ENCODE assay signal across 1 cellular context in genomic region chr12:124906606-124907261, GRCh38.
TF ChIP-seq lines count a peak whose summit lies in the region.

No MANE protein-coding gene starts in this region.

TF ChIP-seq in HepG2, 621 proteins besides CTCF, POLR2A, EP300 and RAD21 (continued from another document and continues in another):
- TF ChIP-seq ZNF281 (CRISPR knock-in tag; IDR thresholded peaks at IDR 0.05; ENCODE audit: borderline replicate concordance): no peak
- TF ChIP-seq RARA (CRISPR knock-in tag; IDR thresholded peaks at IDR 0.05): peak; percentile 28; the same call in 1 of the 2 replicates
- TF ChIP-seq ZUFSP (CRISPR knock-in tag; IDR thresholded peaks at IDR 0.05; ENCODE audit: borderline replicate concordance): no peak
- no peak for TF ChIP-seq HBP1 (CRISPR knock-in tag; IDR thresholded peaks at IDR 0.05; ENCODE audit: low read depth)
- TF ChIP-seq ELF4 (CRISPR knock-in tag; IDR thresholded peaks at IDR 0.05; ENCODE audit: borderline replicate concordance): no peak
- TF ChIP-seq YY1 (IDR thresholded peaks at IDR 0.05; ENCODE audit: insufficient read depth, insufficient replicate concordance, low read depth, low read length): no peak
- TF ChIP-seq ZNF557 (CRISPR knock-in tag; IDR thresholded peaks at IDR 0.05): no peak
- TF ChIP-seq GLMP (CRISPR knock-in tag; IDR thresholded peaks at IDR 0.05; ENCODE audit: borderline replicate concordance): no peak
- TF ChIP-seq KLF11 (CRISPR knock-in tag; IDR thresholded peaks at IDR 0.05): no peak
- TF ChIP-seq CHD4 (IDR thresholded peaks at IDR 0.05; ENCODE audit: borderline replicate concordance, low read length): no peak
- TF ChIP-seq RNF2 (conservative IDR thresholded peaks at IDR 0.05; ENCODE audit: low read depth): no peak
- TF ChIP-seq SNAPC5 (CRISPR knock-in tag; IDR thresholded peaks at IDR 0.05; ENCODE audit: borderline replicate concordance): no peak
- TF ChIP-seq NBN (conservative IDR thresholded peaks at IDR 0.05): no peak
- TF ChIP-seq CHD2 (IDR thresholded peaks at IDR 0.05; ENCODE audit: low read depth, low read length): no peak
- TF ChIP-seq ISL2 (CRISPR knock-in tag; IDR thresholded peaks at IDR 0.05): no peak
- TF ChIP-seq AHR (CRISPR knock-in tag; IDR thresholded peaks at IDR 0.05): no peak
- TF ChIP-seq SRSF9 (IDR thresholded peaks at IDR 0.05; ENCODE audit: borderline replicate concordance, insufficient read depth, low read depth, low read length, poor library complexity, severe bottlenecking): no peak
- TF ChIP-seq ZBTB25 (CRISPR knock-in tag; IDR thresholded peaks at IDR 0.05): peak; percentile 60; the same call in 1 of the 2 replicates
- no peak for TF ChIP-seq KDM2A (CRISPR knock-in tag; IDR thresholded peaks at IDR 0.05; ENCODE audit: borderline replicate concordance, low read depth)
- TF ChIP-seq TEAD3 (CRISPR knock-in tag; optimal IDR thresholded peaks at IDR 0.05; ENCODE audit: borderline replicate concordance): peak; percentile 45
- no peak for TF ChIP-seq PREB (CRISPR knock-in tag; IDR thresholded peaks at IDR 0.05)
- TF ChIP-seq ZGPAT (CRISPR knock-in tag; IDR thresholded peaks at IDR 0.05): peak; percentile 51; the same call in 1 of the 2 replicates
- no peak for TF ChIP-seq ZBTB7B (CRISPR knock-in tag; IDR thresholded peaks at IDR 0.05)
- no peak for TF ChIP-seq NFATC3 (CRISPR knock-in tag; IDR thresholded peaks at IDR 0.05)
- TF ChIP-seq BRD4 (CRISPR knock-in tag; IDR thresholded peaks at IDR 0.05): no peak
- no peak for TF ChIP-seq KDM1A (CRISPR knock-in tag; IDR thresholded peaks at IDR 0.05)
- TF ChIP-seq DMAP1 (CRISPR knock-in tag; IDR thresholded peaks at IDR 0.05): 0 out of 2 replicates have a peak, but pooled peaks have one; percentile 30
- TF ChIP-seq SMAD9 (CRISPR knock-in tag; IDR thresholded peaks at IDR 0.05): no peak
- no peak for TF ChIP-seq ZBTB1 (CRISPR knock-in tag; IDR thresholded peaks at IDR 0.05; ENCODE audit: borderline replicate concordance)
- no peak for TF ChIP-seq ZBTB40 (IDR thresholded peaks at IDR 0.05)
- no peak for TF ChIP-seq ZBTB40 (CRISPR knock-in tag; IDR thresholded peaks at IDR 0.05)
- peak; percentile 90 for TF ChIP-seq ARID3A (IDR thresholded peaks at IDR 0.05; ENCODE audit: low read depth, low read length)
- TF ChIP-seq ZNF615 (CRISPR knock-in tag; IDR thresholded peaks at IDR 0.05; ENCODE audit: borderline replicate concordance): no peak
- no peak for TF ChIP-seq PHF20 (CRISPR knock-in tag; IDR thresholded peaks at IDR 0.05)
- TF ChIP-seq ZNF780A (CRISPR knock-in tag; IDR thresholded peaks at IDR 0.05): no peak
- TF ChIP-seq RCOR2 (CRISPR knock-in tag; IDR thresholded peaks at IDR 0.05): 0 out of 2 replicates have a peak, but pooled peaks have one; percentile 37
- 0 out of 2 replicates have a peak, but pooled peaks have one; percentile 26 for TF ChIP-seq TBX2 (CRISPR knock-in tag; IDR thresholded peaks at IDR 0.05; ENCODE audit: borderline replicate concordance)
- TF ChIP-seq ZNF598 (CRISPR knock-in tag; IDR thresholded peaks at IDR 0.05; ENCODE audit: borderline replicate concordance): no peak
- TF ChIP-seq SALL1 (CRISPR knock-in tag; IDR thresholded peaks at IDR 0.05): no peak; the same call in 1 of the 2 replicates
